Comparison of ENCODE assay signal across 8 cellular contexts in the genomic region with DNA sequence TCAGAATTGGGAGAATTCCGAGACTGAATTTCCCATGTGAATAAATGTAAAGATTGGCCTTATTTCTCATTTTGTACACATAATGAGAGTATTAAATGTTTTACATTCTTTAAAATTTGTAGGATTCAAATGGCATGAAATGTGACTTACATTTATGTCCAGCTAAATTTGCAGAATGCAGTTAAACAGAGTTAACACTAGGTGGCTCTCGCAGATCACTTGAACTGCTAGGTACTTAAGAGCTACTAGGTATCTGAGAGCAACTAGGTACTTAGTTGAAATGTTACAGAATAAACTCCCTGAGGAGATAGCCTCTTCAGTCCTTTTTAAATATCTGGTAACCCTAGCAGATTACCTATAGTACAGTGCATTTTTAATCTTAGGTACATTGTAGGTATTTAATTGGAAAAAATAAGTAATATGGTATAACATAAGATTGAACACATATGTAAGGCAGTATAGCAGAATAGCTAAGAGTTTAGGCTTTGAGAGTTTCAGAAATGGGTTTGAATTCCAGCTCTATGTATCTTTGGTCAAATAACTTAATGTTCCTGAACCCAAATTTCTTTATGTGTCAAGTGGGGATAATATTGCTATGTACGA.
DNase-seq lines count a peak whose midpoint lies in the region; ATAC-seq and TF ChIP-seq lines count a peak whose summit lies in the region.

No MANE protein-coding gene starts in this region.

- H3K27me3 ChIP-seq in DOHH2 (ENCODE audit: control insufficient read depth, low read length) (no peaks in the 10 kb centered on the region), GM23338 (ENCODE audit: insufficient read depth) (no peaks in the 10 kb centered on the region), RWPE2 (ENCODE audit: insufficient read depth, poor library complexity, severe bottlenecking) (no peaks in the 10 kb centered on the region)

- no peak overlapping the region for H2AFZ ChIP-seq in GM23338

- peak; percentile 69 for ATAC-seq in GM23338
- ATAC-seq in RWPE2 (ENCODE audit: low read depth) = peak; percentile 72
- peak; percentile 58 for ATAC-seq in effector memory CD8-positive, alpha-beta T cell (replicated peaks)
- peak; percentile 44 for ATAC-seq in memory B cell (ENCODE audit: low read depth)
- no peak for ATAC-seq in HG03108 (IDR thresholded peaks at IDR 0.05; ENCODE audit: unreplicated experiment)

- H3K27ac ChIP-seq in DOHH2 (ENCODE audit: low read depth, low read length) (no peak overlapping the region), GM23338 (ENCODE audit: low read depth) (no peak overlapping the region), RWPE2 (ENCODE audit: poor library complexity, severe bottlenecking) (no peak overlapping the region)

- TF ChIP-seq CTCF in DOHH2 (IDR thresholded peaks at IDR 0.05; ENCODE audit: low read depth, low read length, poor library complexity, severe bottlenecking) = peak; percentile 85
- TF ChIP-seq CTCF in GM23338 (conservative IDR thresholded peaks at IDR 0.05; ENCODE audit: low read depth in 2 of 2) = peak; percentile 87 to 99
- TF ChIP-seq CTCF in RWPE2 (IDR thresholded peaks at IDR 0.05; ENCODE audit: poor library complexity, severe bottlenecking) = peak; percentile 99

- no peak overlapping the region for H3K4me3 Mint-ChIP-seq in GM23338
- H3K4me3 Mint-ChIP-seq in effector memory CD8-positive, alpha-beta T cell = no peak overlapping the region
- no peak overlapping the region for H3K4me3 Mint-ChIP-seq in memory B cell

- H4K20me1 ChIP-seq in DOHH2 (ENCODE audit: control insufficient read depth, insufficient read depth, low read depth, low read length) (no peaks in the 10 kb centered on the region), GM23338 (replicated peaks; ENCODE audit: insufficient read depth) (no peaks in the 10 kb centered on the region)

- H3K79me2 ChIP-seq in DOHH2 (ENCODE audit: control insufficient read depth, low read length) (no peaks in the 10 kb centered on the region), GM23338 (replicated peaks; ENCODE audit: insufficient read depth) (no peaks in the 10 kb centered on the region)

- no peaks in the 10 kb centered on the region for H3K9me2 ChIP-seq in DOHH2 (replicated peaks; ENCODE audit: control insufficient read depth, low read length)
- no peaks in the 10 kb centered on the region for H3K9me2 ChIP-seq in GM23338 (ENCODE audit: insufficient read depth)

- H3K27ac Mint-ChIP-seq in GM23338 (no peak overlapping the region), memory B cell (no peak overlapping the region)
- H3K27ac Mint-ChIP-seq in effector memory CD8-positive, alpha-beta T cell = no peak overlapping the region

- H3K27me3 Mint-ChIP-seq in GM23338 (ENCODE audit: insufficient read depth, low read depth, poor library complexity) (no peaks in the 10 kb centered on the region), memory B cell (no peaks in the 10 kb centered on the region)
- H3K27me3 Mint-ChIP-seq in effector memory CD8-positive, alpha-beta T cell = no peaks in the 10 kb centered on the region

- H3K9me3 Mint-ChIP-seq in GM23338 = no peaks in the 10 kb centered on the region
- no peaks in the 10 kb centered on the region for H3K9me3 Mint-ChIP-seq in effector memory CD8-positive, alpha-beta T cell
- no peaks in the 10 kb centered on the region for H3K9me3 Mint-ChIP-seq in memory B cell

- no peaks in the 10 kb centered on the region for H3K4me1 Mint-ChIP-seq in GM23338
- H3K4me1 Mint-ChIP-seq in effector memory CD8-positive, alpha-beta T cell (ENCODE audit: low read depth in 2 of 2) = no peaks in the 10 kb centered on the region
- no peaks in the 10 kb centered on the region for H3K4me1 Mint-ChIP-seq in memory B cell

- H3K36me3 Mint-ChIP-seq in GM23338 (ENCODE audit: low read depth) (no peaks in the 10 kb centered on the region; the same call in 2 of the 3 replicates), memory B cell (peaks cover 10% of the 10 kb centered on the region)
- peaks cover 27% of the 10 kb centered on the region for H3K36me3 Mint-ChIP-seq in effector memory CD8-positive, alpha-beta T cell (ENCODE audit: insufficient read depth)

- H3K36me3 ChIP-seq in DOHH2 (ENCODE audit: control insufficient read depth, low read length) = peaks cover 23% of the 10 kb centered on the region
- H3K36me3 ChIP-seq in GM23338 (ENCODE audit: insufficient read depth) = no peaks in the 10 kb centered on the region
- H3K36me3 ChIP-seq in RWPE2 (ENCODE audit: low read depth) = peaks cover 32% of the 10 kb centered on the region

- no peak overlapping the region for H3K4me2 ChIP-seq in DOHH2 (ENCODE audit: low read length)
- H3K4me2 ChIP-seq in GM23338 = no peak overlapping the region

- H3K9me3 ChIP-seq in DOHH2 (ENCODE audit: control insufficient read depth, insufficient read depth, low read length) (no peaks in the 10 kb centered on the region), RWPE2 (ENCODE audit: severe bottlenecking) (no peaks in the 10 kb centered on the region)

- H3K4me3 ChIP-seq in DOHH2 (ENCODE audit: low read length) = no peak overlapping the region
- H3K4me3 ChIP-seq in GM23338 = no peak overlapping the region
- H3K4me3 ChIP-seq in RWPE2 (ENCODE audit: severe bottlenecking) = no peak overlapping the region

- DNase-seq in GM23338 (ENCODE audit: low spot score) (peak; percentile 81), NCI-H1048 (lab: John Stamatoyannopoulos, UW) (peak; percentile 25), RWPE2 (ENCODE audit: low spot score) (no peak), memory B cell (ENCODE audit: low spot score in 2 of 2) (peak in 1 of 2 donors; percentile 14), mesenteric fat pad (ENCODE audit: low spot score) (no peak)
- DNase-seq in effector memory CD8-positive, alpha-beta T cell = no peak

- H3K4me1 ChIP-seq in DOHH2 (ENCODE audit: control insufficient read depth, low read length) = no peaks in the 10 kb centered on the region
- H3K4me1 ChIP-seq in GM23338 (ENCODE audit: insufficient read depth) = no peaks in the 10 kb centered on the region
- H3K4me1 ChIP-seq in RWPE2 (ENCODE audit: insufficient read depth, poor library complexity, severe bottlenecking) = no peaks in the 10 kb centered on the region

- H3F3A ChIP-seq in DOHH2 (ENCODE audit: control insufficient read depth, insufficient read depth) (peaks cover 6% of the 10 kb centered on the region; the same call in 1 of the 2 replicates), GM23338 (replicated peaks; ENCODE audit: low read depth) (no peaks in the 10 kb centered on the region)

TF ChIP-seq in GM23338, 12 proteins besides CTCF, POLR2A, EP300 and RAD21 (continues in another document):
- TF ChIP-seq ZNF331 (CRISPR knock-in tag; IDR thresholded peaks at IDR 0.05; ENCODE audit: low read depth) (no peak), POLR2AphosphoS5 (IDR thresholded peaks at IDR 0.05; ENCODE audit: low read depth) (no peak), JUNB (IDR thresholded peaks at IDR 0.05; ENCODE audit: unreplicated experiment) (no peak), CREB1 (CRISPR knock-in tag; IDR thresholded peaks at IDR 0.05; ENCODE audit: low read depth) (no peak), EZH2phosphoT487 (IDR thresholded peaks at IDR 0.05; ENCODE audit: unreplicated experiment) (no peak)

Comparison
In these comparisons a context has a peak if more than half of its experiments do, and no peak if none do; other contexts are left out.
1. DNase-seq: peak in GM23338 (single experiment) and NCI-H1048 (single experiment); none in RWPE2 (single experiment), effector memory CD8-positive, alpha-beta T cell (0 of 3) and mesenteric fat pad (single experiment).
2. Peak in every context shown above with its lines, with median percentiles within 50 percentile points of each other: CTCF ChIP-seq.